Comparison of ENCODE assay signal across 14 cellular contexts in genomic region chr15:36940636-36941285, GRCh38.
DNase-seq lines count a peak whose midpoint lies in the region; ATAC-seq, FAIRE-seq and TF ChIP-seq lines count a peak whose summit lies in the region.
"Had no signal": no experiment of that assay in that cellular context is flagged by ENCODE, and none has a peak within 500 bp of the region (broad histone marks: within the 10 kb centered on the region; RNA-seq: fewer than 3 reads in every experiment).

No MANE protein-coding gene starts in this region.

- peak; percentile 38 for DNase-seq in Caki2 (ENCODE audit: low read depth)
- DNase-seq in K562 (ENCODE audit: extremely low read depth in 1 of 4, low spot score in 3 of 4): no peak
- DNase-seq in kidney tubule cell (ENCODE audit: low spot score): peak; percentile 10
- peak; percentile 61 for DNase-seq in mucosa of gallbladder (ENCODE audit: low spot score)
- DNase-seq in germinal center (ENCODE audit: low spot score): no peak
- DNase-seq in Kasumi-1 (lab: John Stamatoyannopoulos, UW): no peak
- DNase-seq: NCI-H1105 treated with DMSO at 0.1 percent for 48 hours, NCI-H1694, NCI-H2081 treated with DMSO at 0.1 percent for 48 hours, Peyer's patch had no signal

- no peak for FAIRE-seq in K562 (lab: Jason Lieb, UNC)
- FAIRE-seq: GM12892, GM18507 had no signal

- no peak for TF ChIP-seq EP300 in K562 (IDR thresholded peaks at IDR 0.05; ENCODE audit: low read length)

- no peak for TF ChIP-seq RAD21 in K562 (CRISPR knock-in tag; conservative IDR thresholded peaks at IDR 0.05 in 1 of 2, IDR thresholded peaks at IDR 0.05 in 1 of 2)

- no peaks in the 10 kb centered on the region for H3K27me3 ChIP-seq in K562 (ENCODE audit: control insufficient read depth in 2 of 2, insufficient read depth in 2 of 2, low read length in 2 of 2)
- H3K27me3 ChIP-seq: Peyer's patch had no signal

- no peak overlapping the region for H3K9ac ChIP-seq in K562 (ENCODE audit: insufficient read depth in 1 of 2, low read depth in 2 of 2, low read length in 2 of 2)

- ATAC-seq in K562 (no peak), HG03520 (IDR thresholded peaks at IDR 0.05; ENCODE audit: unreplicated experiment) (no peak), HG03354 (IDR thresholded peaks at IDR 0.05; ENCODE audit: poor library complexity, severe bottlenecking, unreplicated experiment) (no peak)

- in situ Hi-C loops in Caki2 (cut with HindIII; ENCODE audit: low pct_unique_long_range_greater_than_20kb, low sequenced_read_pairs) (no loop called here), K562 (cut with MboI) (no loop called here)

- no peaks in the 10 kb centered on the region for H3K9me3 ChIP-seq in K562 (replicated peaks; ENCODE audit: control insufficient read depth, insufficient read depth, low read depth, low read length)
- H3K9me3 ChIP-seq: Peyer's patch had no signal

- H2AFZ ChIP-seq in K562 (ENCODE audit: low read depth, low read length): no peak overlapping the region

- intact Hi-C loops in K562 (cut with micrococcal nuclease): loop anchor here (10.0 kb wide), 1 partner anchor 164 kb away; the partner anchor contains the start of gene MEIS2

- no peak overlapping the region for H3K4me2 ChIP-seq in K562 (ENCODE audit: insufficient read depth, low read length)

- H3K36me3 ChIP-seq in K562 (ENCODE audit: control insufficient read depth, insufficient read depth, low read length): peaks cover 28% of the 10 kb centered on the region
- H3K36me3 ChIP-seq: Peyer's patch had no signal

- no peaks in the 10 kb centered on the region for H3K9me1 ChIP-seq in K562 (ENCODE audit: control insufficient read depth, insufficient read depth, low read length)

- no TSS peak for BruUV-seq in K562 (replicated peaks; lab: Mats Ljungman, UMichigan)

- no peaks in the 10 kb centered on the region for H4K20me1 ChIP-seq in K562 (replicated peaks; ENCODE audit: control insufficient read depth, insufficient read depth, low read length)

- no peak for TF ChIP-seq POLR2A in K562 (conservative IDR thresholded peaks at IDR 0.05)

- H3K27ac ChIP-seq in K562 (ENCODE audit: extremely low read depth, low read depth, low read length): no peak overlapping the region
- H3K27ac ChIP-seq: Peyer's patch had no signal

- H3K4me3 ChIP-seq in K562: no peak overlapping the region
- H3K4me3 ChIP-seq: Peyer's patch had no signal

- POLR2A ChIA-PET in K562 (lab: Yijun Ruan, JAX): interaction anchor here (0.7 to 1.1 kb wide), 2 partner anchors 18 to 160 kb away, joined by 3 to 4 read pairs; no protein-coding TSS in a partner anchor

- CTCF ChIA-PET in K562 (lab: Yijun Ruan, JAX; ENCODE audit: low intra/inter-chr PET ratio): interaction anchor here (0.7 kb wide), 1 partner anchor 59 kb away, joined by 3 read pairs; no protein-coding TSS in a partner anchor

- WGBS in K562 (ENCODE audit: insufficient coverage, low coverage, missing lambda C conversion rate): 84% methylated on average over 3 of the region's 3 CpGs

- no peaks in the 10 kb centered on the region for H3K79me2 ChIP-seq in K562 (ENCODE audit: control insufficient read depth, insufficient read depth, low read length)

- H3K4me1 ChIP-seq in K562 (replicated peaks in 1 of 2; ENCODE audit: control insufficient read depth in 2 of 2, insufficient read depth in 2 of 2, low read length in 2 of 2): peaks cover 0 to 13% of the 10 kb centered on the region in 2 experiments; a peak in 3 of 5 replicates

- no peak for TF ChIP-seq CTCF in K562 (IDR thresholded peaks at IDR 0.05 in 2 of 3, conservative IDR thresholded peaks at IDR 0.05 in 1 of 3; ENCODE audit: insufficient read depth in 2 of 3, low read depth in 1 of 3, low read length in 3 of 3)

TF ChIP-seq in K562, 482 proteins besides CTCF, POLR2A, EP300 and RAD21:
- peak; percentile 29 for TF ChIP-seq TFE3 (CRISPR knock-in tag; IDR thresholded peaks at IDR 0.05)
- no peak for TF ChIP-seq ZNF318 (IDR thresholded peaks at IDR 0.05; ENCODE audit: borderline replicate concordance in 1 of 2, low read depth in 1 of 2)

Comparison
In these comparisons a context has a peak if more than half of its experiments do, and no peak if none do; other contexts are left out.
1. DNase-seq: peak in Caki2 (single experiment), kidney tubule cell (single experiment) and mucosa of gallbladder (single experiment); none in K562 (0 of 4), germinal center (single experiment) and Kasumi-1 (0 of 2).